Comparison of ENCODE assay signal across 9 cellular contexts in genomic region chr10:104120061-104120460, GRCh38. TPM values are rescaled to one million over a fixed set of nuclear protein-coding genes. Genes with fewer than 3 reads are reported as not detected.
DNase-seq lines count a peak whose midpoint lies in the region; ATAC-seq, FAIRE-seq and TF ChIP-seq lines count a peak whose summit lies in the region.
"Had no signal": no experiment of that assay in that cellular context is flagged by ENCODE, and none has a peak within 500 bp of the region (broad histone marks: within the 10 kb centered on the region; RNA-seq: fewer than 3 reads in every experiment).

No MANE protein-coding gene starts in this region.

- H3K4me1 ChIP-seq in A673 (ENCODE audit: insufficient read depth, low read length, poor library complexity, severe bottlenecking) (peaks cover 23% of the 10 kb centered on the region), HUES64 (ENCODE audit: insufficient read depth, low read length) (peaks cover 19% of the 10 kb centered on the region)

- FAIRE-seq in frontal cortex (lab: Jason Lieb, UNC) = no peak

- H3K36me3 ChIP-seq in A673 (ENCODE audit: insufficient read depth, low read length, poor library complexity, severe bottlenecking) (no peaks in the 10 kb centered on the region), HUES64 (ENCODE audit: insufficient read depth, low read length) (peaks cover 6% of the 10 kb centered on the region; the same call in 1 of the 2 replicates)

- H3K4me3 Mint-ChIP-seq in chondrocyte (ENCODE audit: unreplicated experiment) = no peak overlapping the region
- peak overlapping the region in 3 of 8 donors; percentile 55 to 98 (median 93) for H3K4me3 Mint-ChIP-seq in naive B cell

- H3K9me3 Mint-ChIP-seq in chondrocyte (ENCODE audit: low read depth) = no peaks in the 10 kb centered on the region
- no peaks in the 10 kb centered on the region for H3K9me3 Mint-ChIP-seq in naive B cell

- no peak overlapping the region for H3K9ac ChIP-seq in HUES64 (ENCODE audit: low read depth, low read length)

- H3K27ac ChIP-seq in A673 (ENCODE audit: low read depth, low read length, poor library complexity, severe bottlenecking) (peak overlapping the region; percentile 91), HUES64 (ENCODE audit: low read depth, low read length) (peak overlapping the region; percentile 100; the same call in 1 of the 2 replicates)

- TF ChIP-seq CTCF in A673 (conservative IDR thresholded peaks at IDR 0.05; ENCODE audit: low read depth, low read length) = no peak
- TF ChIP-seq CTCF in chondrocyte (IDR thresholded peaks at IDR 0.05) = no peak

- H3K4me1 Mint-ChIP-seq in chondrocyte (ENCODE audit: low read depth) = peaks cover 27% of the 10 kb centered on the region
- H3K4me1 Mint-ChIP-seq in naive B cell = peaks cover 12 to 24% (median 14%) of the 10 kb centered on the region in 3 donors

- H3K9me3 ChIP-seq in A673 (ENCODE audit: low read depth, low read length, poor library complexity, severe bottlenecking) = no peaks in the 10 kb centered on the region
- H3K9me3 ChIP-seq in HUES64 (ENCODE audit: insufficient read depth, low read depth, low read length) = no peaks in the 10 kb centered on the region

- no TSS peak for BruUV-seq in A673 (replicated peaks; lab: Mats Ljungman, UMichigan)

- H3K27ac Mint-ChIP-seq in chondrocyte (ENCODE audit: unreplicated experiment) (peak overlapping the region; percentile 71), naive B cell (peak overlapping the region; percentile 98 to 99 (median 99))

- H3K36me3 Mint-ChIP-seq in chondrocyte (ENCODE audit: low read depth) = no peaks in the 10 kb centered on the region
- peaks cover 0 to under 1% of the 10 kb centered on the region in 2 donors for H3K36me3 Mint-ChIP-seq in naive B cell

- intact Hi-C loops in A673 (cut with micrococcal nuclease; ENCODE audit: unreplicated experiment) (loop anchor here (2.0 to 5.0 kb wide), 2 partner anchors 151 to 462 kb away; no protein-coding TSS in a partner anchor), sciatic nerve (cut with DNase I) (loop anchor here (10.0 kb wide), 1 partner anchor 235 kb away; no protein-coding TSS in a partner anchor)

- 83% methylated on average over 3 of the region's 3 CpGs for WGBS in HUES64

- H3K27me3 Mint-ChIP-seq in chondrocyte (ENCODE audit: low read depth) (no peaks in the 10 kb centered on the region), naive B cell (no peaks in the 10 kb centered on the region)

- CTCF ChIA-PET in A673 (lab: Charles Lee) = interaction anchor here (2.4 kb wide), 1 partner anchor 232 kb away, joined by 18 read pairs; no protein-coding TSS in a partner anchor

- ATAC-seq in naive B cell (ENCODE audit: low read depth in 2 of 2) (no peak), GM18870 (IDR thresholded peaks at IDR 0.05; ENCODE audit: unreplicated experiment) (no peak), sciatic nerve (no peak)

- no peak overlapping the region for H3K4me3 ChIP-seq in A673 (ENCODE audit: low read depth, low read length, poor library complexity, severe bottlenecking)
- H3K4me3 ChIP-seq in HUES64 (ENCODE audit: low read length) = no peak overlapping the region

- H3K27me3 ChIP-seq in A673 (replicated peaks; ENCODE audit: insufficient read depth, low read depth, low read length, poor library complexity) = no peaks in the 10 kb centered on the region
- no peaks in the 10 kb centered on the region for H3K27me3 ChIP-seq in HUES64 (ENCODE audit: insufficient read depth, low read length)

- no peak for DNase-seq in A673 (ENCODE audit: low spot score)
- DNase-seq in chondrocyte (ENCODE audit: low spot score) = no peak
- no peak for DNase-seq in naive B cell
- no peak for DNase-seq in sciatic nerve (ENCODE audit: low spot score)
- DNase-seq in frontal cortex (ENCODE audit: low spot score in 2 of 2) = no peak
- no peak for DNase-seq in HK-2 (ENCODE audit: unreplicated experiment)
- DNase-seq: NCI-H2227 treated with DMSO at 0.1 percent for 48 hours had no signal

- POLR2A ChIA-PET in A673 (lab: Charles Lee; ENCODE audit: low non-redundant PET) = no interaction called here

RNA-seq across cellular contexts. Expression of gene SFR1, which starts 1.9 kb away (rescaled TPM):
- total RNA-seq in A673 (2021) (11.2 and 12.6 TPM in 2 replicates), chondrocyte (3.7 to 5.5 TPM (median 4.6 TPM) in 3 replicates), sciatic nerve (7.8 TPM), frontal cortex (15.5 TPM)
- polyA plus RNA-seq in HUES64 (2013, experiment 1 of 2) = 9.2 TPM
- polyA plus RNA-seq in HUES64 (2013, experiment 2 of 2) = 15.7 TPM
- polyA plus RNA-seq in naive B cell (ENCODE audit: low read depth in 6 of 6) = 10 to 100 TPM; 14.8 to 23.2 (median 20.5) TPM

RNA-seq across cellular contexts. Expression of gene COL17A1, which starts 34.4 kb away (rescaled TPM):
- not detected in 2 replicates for total RNA-seq in A673 (2021)
- polyA plus RNA-seq in HUES64 (2013, experiment 1 of 2) = 1.5 TPM
- 1.3 TPM for polyA plus RNA-seq in HUES64 (2013, experiment 2 of 2)
- total RNA-seq in chondrocyte = not detected in 3 replicates
- not detected for polyA plus RNA-seq in naive B cell (ENCODE audit: low read depth in 6 of 6)
- 0.45 TPM for total RNA-seq in sciatic nerve
- total RNA-seq in frontal cortex = under 0.01 TPM
